In genomic region chr16:67104061-67104460, GRCh38 we compare ENCODE assay signal across 6 cellular contexts. TPM values are rescaled to one million over a fixed set of nuclear protein-coding genes. Genes with fewer than 3 reads are reported as not detected.
DNase-seq lines count a peak whose midpoint lies in the region; ATAC-seq and TF ChIP-seq lines count a peak whose summit lies in the region.

No MANE protein-coding gene starts in this region.

- no peaks in the 10 kb centered on the region for H3K9me3 ChIP-seq in left ventricle myocardium inferior (replicated peaks)

- TF ChIP-seq CTCF in CD14-positive monocyte (IDR thresholded peaks at IDR 0.05) (peak; percentile 18), left ventricle myocardium inferior (IDR thresholded peaks at IDR 0.05; ENCODE audit: borderline replicate concordance) (peak; percentile 48)

- ATAC-seq in GM18511 (IDR thresholded peaks at IDR 0.05; ENCODE audit: unreplicated experiment) (no peak), GM21723 (IDR thresholded peaks at IDR 0.05; ENCODE audit: unreplicated experiment) (no peak)

- no peak overlapping the region for H3K4me3 Mint-ChIP-seq in CD14-positive monocyte

- peaks cover 5% of the 10 kb centered on the region for H3K36me3 ChIP-seq in left ventricle myocardium inferior

- DNase-seq in CD14-positive monocyte (ENCODE audit: low spot score) = no peak
- peak; percentile 53 for DNase-seq in NCI-H82 (lab: John Stamatoyannopoulos, UW)
- DNase-seq in left ventricle myocardium inferior = no peak
- DNase-seq in NCI-H1105 treated with DMSO at 0.1 percent for 48 hours (lab: John Stamatoyannopoulos, UW) = no peak

- H3K27ac Mint-ChIP-seq in CD14-positive monocyte = peak overlapping the region in 5 of 7 donors; percentile 26 to 78 (median 58)

- H3K27me3 ChIP-seq in left ventricle myocardium inferior (ENCODE audit: low read depth) = no peaks in the 10 kb centered on the region

- intact Hi-C loops in CD14-positive monocyte (cut with micrococcal nuclease) = loop anchor here in 1 of 2 donors (10.0 kb wide), 1 partner anchor 79 kb away; the partner anchor contains the start of gene CBFB
- intact Hi-C loops in left ventricle myocardium inferior (cut with micrococcal nuclease) = no loop called here

- H3K4me1 ChIP-seq in left ventricle myocardium inferior = peaks cover 18% of the 10 kb centered on the region

- no peaks in the 10 kb centered on the region for H3K27me3 Mint-ChIP-seq in CD14-positive monocyte (ENCODE audit: low read depth in 3 of 3)

- H3K36me3 Mint-ChIP-seq in CD14-positive monocyte = peaks cover 15 to 25% of the 10 kb centered on the region in 2 donors

- peaks cover 0 to 3% (median 0%) of the 10 kb centered on the region in 7 donors for H3K9me3 Mint-ChIP-seq in CD14-positive monocyte

- H3K4me1 Mint-ChIP-seq in CD14-positive monocyte = peaks cover 30% of the 10 kb centered on the region

- no peak overlapping the region for H3K4me3 ChIP-seq in left ventricle myocardium inferior

- H3K27ac ChIP-seq in left ventricle myocardium inferior (replicated peaks) = no peak overlapping the region

RNA-seq across cellular contexts. Expression of gene PHAF1, which starts 5.7 kb away (rescaled TPM):
- 10 to 100 TPM; 18.8 to 26.5 TPM for polyA plus RNA-seq in CD14-positive monocyte
- 10.4 TPM for total RNA-seq in left ventricle myocardium inferior

RNA-seq across cellular contexts. Expression of gene B3GNT9, which starts 46.7 kb away (rescaled TPM):
- under 1 TPM; 0.10 to 0.20 TPM for polyA plus RNA-seq in CD14-positive monocyte
- 9.8 TPM for total RNA-seq in left ventricle myocardium inferior

RNA-seq across cellular contexts. Expression of gene TRADD, which starts 55.6 kb away (rescaled TPM):
- 10 to 100 TPM; 35.8 to 46.2 TPM for polyA plus RNA-seq in CD14-positive monocyte
- 9.8 TPM for total RNA-seq in left ventricle myocardium inferior

RNA-seq across cellular contexts. Expression of gene FBXL8, which starts 55.7 kb away (rescaled TPM):
- polyA plus RNA-seq in CD14-positive monocyte = 1 to 10 TPM; 3.2 to 5.2 TPM
- 9.4 TPM for total RNA-seq in left ventricle myocardium inferior
